ENCODE assay signal across 1 cellular context in genomic region chr19:45876411-45877197, GRCh38.
TF ChIP-seq lines count a peak whose summit lies in the region.

No MANE protein-coding gene starts in this region.

TF ChIP-seq in HepG2, 621 proteins besides CTCF, POLR2A, EP300 and RAD21 (continued from another document and continues in another):
- peak; percentile 12; the same call in 1 of the 2 replicates for TF ChIP-seq HNF1A (IDR thresholded peaks at IDR 0.05; ENCODE audit: low read depth)
- peak; percentile 84; the same call in 1 of the 2 replicates for TF ChIP-seq HNF1A (CRISPR knock-in tag; IDR thresholded peaks at IDR 0.05; ENCODE audit: borderline replicate concordance)
- TF ChIP-seq FOXK2 (IDR thresholded peaks at IDR 0.05) = no peak
- no peak for TF ChIP-seq PBX3 (CRISPR knock-in tag; IDR thresholded peaks at IDR 0.05; ENCODE audit: borderline replicate concordance)
- no peak for TF ChIP-seq TBP (CRISPR knock-in tag; IDR thresholded peaks at IDR 0.05)
- no peak; the same call in 1 of the 2 replicates for TF ChIP-seq ZNF414 (CRISPR knock-in tag; IDR thresholded peaks at IDR 0.05)
- no peak for TF ChIP-seq HES4 (CRISPR knock-in tag; IDR thresholded peaks at IDR 0.05; ENCODE audit: borderline replicate concordance)
- TF ChIP-seq HNRNPL (IDR thresholded peaks at IDR 0.05; ENCODE audit: low read depth, low read length) = no peak
- TF ChIP-seq MAFG (CRISPR knock-in tag; IDR thresholded peaks at IDR 0.05) = no peak
- 0 out of 2 replicates have a peak, but pooled peaks have one; percentile 68 for TF ChIP-seq DRAP1 (CRISPR knock-in tag; IDR thresholded peaks at IDR 0.05)
- no peak for TF ChIP-seq ZNF143 (CRISPR knock-in tag; IDR thresholded peaks at IDR 0.05)
- TF ChIP-seq PHF8 (CRISPR knock-in tag; IDR thresholded peaks at IDR 0.05) = peak; percentile 57
- TF ChIP-seq ARNTL (CRISPR knock-in tag; IDR thresholded peaks at IDR 0.05) = no peak
- no peak for TF ChIP-seq BCLAF1 (IDR thresholded peaks at IDR 0.05)
- TF ChIP-seq CREB3 (CRISPR knock-in tag; IDR thresholded peaks at IDR 0.05) = no peak
- no peak for TF ChIP-seq SOX5 (CRISPR knock-in tag; IDR thresholded peaks at IDR 0.05; ENCODE audit: borderline replicate concordance)
- TF ChIP-seq FOSL2 (CRISPR knock-in tag; IDR thresholded peaks at IDR 0.05) = no peak; the same call in 1 of the 2 replicates
- peak; percentile 37; the same call in 1 of the 2 replicates for TF ChIP-seq THAP11 (CRISPR knock-in tag; IDR thresholded peaks at IDR 0.05)
- TF ChIP-seq MLLT10 (CRISPR knock-in tag; IDR thresholded peaks at IDR 0.05) = no peak
- peak; percentile 38; the same call in 1 of the 2 replicates for TF ChIP-seq ZNF703 (CRISPR knock-in tag; IDR thresholded peaks at IDR 0.05; ENCODE audit: borderline replicate concordance)
- no peak for TF ChIP-seq DPF2 (CRISPR knock-in tag; IDR thresholded peaks at IDR 0.05; ENCODE audit: borderline replicate concordance, low read depth)
- peak; percentile 62; the same call in 1 of the 2 replicates for TF ChIP-seq ARNT2 (CRISPR knock-in tag; IDR thresholded peaks at IDR 0.05; ENCODE audit: low read depth)
- TF ChIP-seq ZNF670 (CRISPR knock-in tag; IDR thresholded peaks at IDR 0.05; ENCODE audit: borderline replicate concordance) = peak; percentile 74
- TF ChIP-seq JUND (CRISPR knock-in tag; IDR thresholded peaks at IDR 0.05) = no peak
- no peak for TF ChIP-seq ZNF619 (CRISPR knock-in tag; IDR thresholded peaks at IDR 0.05)
- no peak for TF ChIP-seq MTF2 (CRISPR knock-in tag; IDR thresholded peaks at IDR 0.05; ENCODE audit: borderline replicate concordance)
- peak; percentile 65; the same call in 1 of the 2 replicates for TF ChIP-seq BCL3 (CRISPR knock-in tag; IDR thresholded peaks at IDR 0.05)
- TF ChIP-seq ZNF607 (CRISPR knock-in tag; IDR thresholded peaks at IDR 0.05; ENCODE audit: borderline replicate concordance) = no peak
- no peak for TF ChIP-seq ZNF318 (CRISPR knock-in tag; IDR thresholded peaks at IDR 0.05)
